Comparison of ENCODE assay signal across 1 cellular context in the genomic region with DNA sequence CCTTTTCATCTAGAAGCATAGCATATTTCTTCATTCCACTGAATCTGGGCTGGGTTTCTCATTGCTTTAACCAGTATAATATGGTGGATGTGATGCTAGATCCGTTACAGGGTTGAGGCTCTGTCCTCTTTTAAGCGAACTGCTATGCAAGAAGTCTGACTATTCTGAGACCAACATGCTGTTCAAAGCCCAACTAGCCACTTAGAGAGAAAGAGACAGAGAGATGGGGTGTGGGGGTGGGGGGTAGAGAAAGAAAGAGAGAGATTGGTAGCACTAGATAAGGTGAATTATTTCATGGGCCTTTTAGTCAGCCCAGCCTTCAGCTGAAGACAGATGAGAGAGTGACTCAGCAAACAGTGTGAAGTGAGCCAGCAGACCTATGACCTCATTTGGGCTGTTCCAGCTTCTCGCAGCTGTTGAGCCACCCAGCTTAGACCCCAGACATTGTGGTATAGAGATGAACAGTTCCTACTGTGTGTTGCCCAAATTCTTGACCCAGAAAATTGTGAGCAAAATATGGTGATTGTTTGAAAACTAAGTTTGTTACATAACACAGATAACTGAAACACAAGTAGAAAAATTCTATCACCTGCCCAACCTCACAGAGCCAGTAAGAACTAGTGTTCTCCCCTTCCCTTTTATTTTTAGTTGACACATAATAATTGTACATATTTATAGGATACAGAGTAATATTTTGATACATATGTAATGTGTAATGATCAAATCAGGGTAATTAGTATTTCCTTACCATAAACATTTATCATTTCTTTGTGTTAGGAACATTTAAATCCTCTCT.
TF ChIP-seq lines count a peak whose summit lies in the region.

No MANE protein-coding gene starts in this region.

TF ChIP-seq in A549, 52 proteins besides CTCF, POLR2A, EP300 and RAD21 (continued from another document):
- TF ChIP-seq, protein P1, sequence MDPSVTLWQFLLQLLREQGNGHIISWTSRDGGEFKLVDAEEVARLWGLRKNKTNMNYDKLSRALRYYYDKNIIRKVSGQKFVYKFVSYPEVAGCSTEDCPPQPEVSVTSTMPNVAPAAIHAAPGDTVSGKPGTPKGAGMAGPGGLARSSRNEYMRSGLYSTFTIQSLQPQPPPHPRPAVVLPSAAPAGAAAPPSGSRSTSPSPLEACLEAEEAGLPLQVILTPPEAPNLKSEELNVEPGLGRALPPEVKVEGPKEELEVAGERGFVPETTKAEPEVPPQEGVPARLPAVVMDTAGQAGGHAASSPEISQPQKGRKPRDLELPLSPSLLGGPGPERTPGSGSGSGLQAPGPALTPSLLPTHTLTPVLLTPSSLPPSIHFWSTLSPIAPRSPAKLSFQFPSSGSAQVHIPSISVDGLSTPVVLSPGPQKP (IDR thresholded peaks at IDR 0.05; ENCODE audit: low read depth, low read length), result no peak
- TF ChIP-seq NFE2L2 (conservative IDR thresholded peaks at IDR 0.05; ENCODE audit: low read length) (peak; percentile 91), HOXB5 (CRISPR knock-in tag; IDR thresholded peaks at IDR 0.05) (peak; percentile 68; the same call in 1 of the 2 replicates), PHF8 (IDR thresholded peaks at IDR 0.05; ENCODE audit: borderline replicate concordance, low read depth) (no peak), RARB (CRISPR knock-in tag; IDR thresholded peaks at IDR 0.05) (no peak), FOSL2 (IDR thresholded peaks at IDR 0.05) (peak; percentile 45; the same call in 1 of the 2 replicates), FOSL2 (CRISPR knock-in tag; IDR thresholded peaks at IDR 0.05) (peak; percentile 69), HDAC2 (IDR thresholded peaks at IDR 0.05) (no peak), RFX5 (IDR thresholded peaks at IDR 0.05) (no peak), RNF2 (IDR thresholded peaks at IDR 0.05; ENCODE audit: borderline replicate concordance, low read depth) (no peak), GATA3 (IDR thresholded peaks at IDR 0.05; ENCODE audit: borderline replicate concordance) (peak; percentile 32; the same call in 1 of the 2 replicates), TFCP2L1 (CRISPR knock-in tag; IDR thresholded peaks at IDR 0.05) (no peak), NR3C1 (IDR thresholded peaks at IDR 0.05) (no peak), KDM1A (IDR thresholded peaks at IDR 0.05; ENCODE audit: low read depth) (no peak), FOSB (CRISPR knock-in tag; IDR thresholded peaks at IDR 0.05) (no peak), NPAS2 (CRISPR knock-in tag; IDR thresholded peaks at IDR 0.05; ENCODE audit: borderline replicate concordance) (no peak), BHLHE40 (IDR thresholded peaks at IDR 0.05; ENCODE audit: low read depth, low read length) (no peak), ZFP36 (IDR thresholded peaks at IDR 0.05; ENCODE audit: borderline replicate concordance, partially characterized antibody) (no peak), EHF (CRISPR knock-in tag; IDR thresholded peaks at IDR 0.05) (no peak), HEYL (CRISPR knock-in tag; IDR thresholded peaks at IDR 0.05) (no peak), ZNF302 (CRISPR knock-in tag; IDR thresholded peaks at IDR 0.05) (no peak), RCOR1 (IDR thresholded peaks at IDR 0.05; ENCODE audit: low read depth, low read length) (no peak), ESRRA (IDR thresholded peaks at IDR 0.05; ENCODE audit: borderline replicate concordance, low read length) (no peak), ZSCAN20 (CRISPR knock-in tag; IDR thresholded peaks at IDR 0.05) (no peak), MAZ (IDR thresholded peaks at IDR 0.05; ENCODE audit: borderline replicate concordance, low read depth, low read length) (no peak), KDM5A (IDR thresholded peaks at IDR 0.05) (no peak), TP53 (CRISPR knock-in tag; IDR thresholded peaks at IDR 0.05) (no peak), ZC3H11A (IDR thresholded peaks at IDR 0.05) (no peak), CHD4 (IDR thresholded peaks at IDR 0.05; ENCODE audit: borderline replicate concordance) (no peak), EHMT2 (IDR thresholded peaks at IDR 0.05; ENCODE audit: low read depth) (no peak)
- TF ChIP-seq, protein P2, sequence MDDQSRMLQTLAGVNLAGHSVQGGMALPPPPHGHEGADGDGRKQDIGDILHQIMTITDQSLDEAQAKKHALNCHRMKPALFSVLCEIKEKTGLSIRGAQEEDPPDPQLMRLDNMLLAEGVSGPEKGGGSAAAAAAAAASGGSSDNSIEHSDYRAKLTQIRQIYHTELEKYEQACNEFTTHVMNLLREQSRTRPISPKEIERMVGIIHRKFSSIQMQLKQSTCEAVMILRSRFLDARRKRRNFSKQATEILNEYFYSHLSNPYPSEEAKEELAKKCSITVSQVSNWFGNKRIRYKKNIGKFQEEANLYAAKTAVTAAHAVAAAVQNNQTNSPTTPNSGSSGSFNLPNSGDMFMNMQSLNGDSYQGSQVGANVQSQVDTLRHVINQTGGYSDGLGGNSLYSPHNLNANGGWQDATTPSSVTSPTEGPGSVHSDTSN (IDR thresholded peaks at IDR 0.05), result no peak
- TF ChIP-seq, protein P3, sequence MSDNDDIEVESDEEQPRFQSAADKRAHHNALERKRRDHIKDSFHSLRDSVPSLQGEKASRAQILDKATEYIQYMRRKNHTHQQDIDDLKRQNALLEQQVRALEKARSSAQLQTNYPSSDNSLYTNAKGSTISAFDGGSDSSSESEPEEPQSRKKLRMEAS (IDR thresholded peaks at IDR 0.05), result no peak
- TF ChIP-seq, protein P4, sequence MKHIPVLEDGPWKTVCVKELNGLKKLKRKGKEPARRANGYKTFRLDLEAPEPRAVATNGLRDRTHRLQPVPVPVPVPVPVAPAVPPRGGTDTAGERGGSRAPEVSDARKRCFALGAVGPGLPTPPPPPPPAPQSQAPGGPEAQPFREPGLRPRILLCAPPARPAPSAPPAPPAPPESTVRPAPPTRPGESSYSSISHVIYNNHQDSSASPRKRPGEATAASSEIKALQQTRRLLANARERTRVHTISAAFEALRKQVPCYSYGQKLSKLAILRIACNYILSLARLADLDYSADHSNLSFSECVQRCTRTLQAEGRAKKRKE (CRISPR knock-in tag; IDR thresholded peaks at IDR 0.05; ENCODE audit: low read depth), result 0 out of 2 replicates have a peak, but pooled peaks have one; percentile 55
- TF ChIP-seq, protein P5, sequence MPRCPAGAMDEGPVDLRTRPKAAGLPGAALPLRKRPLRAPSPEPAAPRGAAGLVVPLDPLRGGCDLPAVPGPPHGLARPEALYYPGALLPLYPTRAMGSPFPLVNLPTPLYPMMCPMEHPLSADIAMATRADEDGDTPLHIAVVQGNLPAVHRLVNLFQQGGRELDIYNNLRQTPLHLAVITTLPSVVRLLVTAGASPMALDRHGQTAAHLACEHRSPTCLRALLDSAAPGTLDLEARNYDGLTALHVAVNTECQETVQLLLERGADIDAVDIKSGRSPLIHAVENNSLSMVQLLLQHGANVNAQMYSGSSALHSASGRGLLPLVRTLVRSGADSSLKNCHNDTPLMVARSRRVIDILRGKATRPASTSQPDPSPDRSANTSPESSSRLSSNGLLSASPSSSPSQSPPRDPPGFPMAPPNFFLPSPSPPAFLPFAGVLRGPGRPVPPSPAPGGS (IDR thresholded peaks at IDR 0.05), result no peak
- TF ChIP-seq, protein P6, sequence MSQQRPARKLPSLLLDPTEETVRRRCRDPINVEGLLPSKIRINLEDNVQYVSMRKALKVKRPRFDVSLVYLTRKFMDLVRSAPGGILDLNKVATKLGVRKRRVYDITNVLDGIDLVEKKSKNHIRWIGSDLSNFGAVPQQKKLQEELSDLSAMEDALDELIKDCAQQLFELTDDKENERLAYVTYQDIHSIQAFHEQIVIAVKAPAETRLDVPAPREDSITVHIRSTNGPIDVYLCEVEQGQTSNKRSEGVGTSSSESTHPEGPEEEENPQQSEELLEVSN (IDR thresholded peaks at IDR 0.05; ENCODE audit: borderline replicate concordance, low read depth), result no peak
